In the genomic region with DNA sequence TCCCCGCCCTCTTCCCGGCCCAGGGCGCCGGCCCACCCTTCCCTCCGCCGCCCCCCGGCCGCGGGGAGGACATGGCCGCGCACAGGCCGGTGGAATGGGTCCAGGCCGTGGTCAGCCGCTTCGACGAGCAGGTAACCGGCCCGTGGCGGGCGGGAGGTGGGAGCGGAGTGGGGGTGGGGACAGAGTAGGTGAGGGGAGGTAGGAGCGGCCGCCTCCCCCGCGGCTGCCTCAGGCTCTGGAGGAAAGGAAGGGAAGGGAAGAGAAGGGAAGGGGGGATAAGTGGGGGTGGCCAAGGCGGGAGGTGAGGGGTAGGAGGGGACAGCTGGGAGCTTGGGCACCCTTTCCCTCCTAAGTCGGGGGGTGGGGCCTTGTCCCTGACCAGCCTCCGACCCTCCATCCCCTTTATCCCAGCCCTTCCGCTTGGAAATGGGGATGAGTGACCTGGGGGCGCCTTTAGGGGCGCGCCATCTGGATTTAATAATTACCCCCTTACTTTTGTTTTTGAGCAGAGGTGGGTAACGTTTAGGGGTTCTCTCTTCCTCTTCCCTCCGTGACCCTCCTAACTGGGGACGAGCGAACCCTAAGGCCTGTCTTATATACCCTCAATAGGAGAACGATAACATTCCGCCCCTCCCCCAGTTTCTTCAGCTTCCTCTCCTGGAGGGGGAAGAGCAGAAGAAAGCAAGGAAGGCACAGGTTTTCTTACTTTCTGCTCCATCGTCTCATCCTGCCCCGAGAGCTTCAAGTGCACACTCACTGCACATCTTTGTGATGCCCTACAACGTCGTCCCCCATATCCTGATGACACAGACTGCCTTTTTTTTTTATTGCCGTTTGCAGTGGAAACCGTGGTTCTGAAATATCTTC, we compare ENCODE assay signal across 1 cellular context.
TF ChIP-seq lines count a peak whose summit lies in the region.

No MANE protein-coding gene starts in this region.

TF ChIP-seq in K562, 482 proteins besides CTCF, POLR2A, EP300 and RAD21 (continued from another document):
- no peak for TF ChIP-seq ARID3B (CRISPR knock-in tag; IDR thresholded peaks at IDR 0.05; ENCODE audit: borderline replicate concordance)
- no peak for TF ChIP-seq NR1H2 (CRISPR knock-in tag; IDR thresholded peaks at IDR 0.05)
- TF ChIP-seq GTF2E2 (tag; IDR thresholded peaks at IDR 0.05), result peak; percentile 47; the same call in 1 of the 2 replicates
- 0 out of 2 replicates have a peak, but pooled peaks have one; percentile 7 for TF ChIP-seq RBFOX2 (IDR thresholded peaks at IDR 0.05; ENCODE audit: low read depth, low read length)
- TF ChIP-seq TAL1 (IDR thresholded peaks at IDR 0.05), result no peak
- TF ChIP-seq BMI1 (IDR thresholded peaks at IDR 0.05; ENCODE audit: low read length), result no peak
- TF ChIP-seq SMARCB1 (IDR thresholded peaks at IDR 0.05; ENCODE audit: insufficient read length, low read depth), result no peak
- TF ChIP-seq, protein P1, sequence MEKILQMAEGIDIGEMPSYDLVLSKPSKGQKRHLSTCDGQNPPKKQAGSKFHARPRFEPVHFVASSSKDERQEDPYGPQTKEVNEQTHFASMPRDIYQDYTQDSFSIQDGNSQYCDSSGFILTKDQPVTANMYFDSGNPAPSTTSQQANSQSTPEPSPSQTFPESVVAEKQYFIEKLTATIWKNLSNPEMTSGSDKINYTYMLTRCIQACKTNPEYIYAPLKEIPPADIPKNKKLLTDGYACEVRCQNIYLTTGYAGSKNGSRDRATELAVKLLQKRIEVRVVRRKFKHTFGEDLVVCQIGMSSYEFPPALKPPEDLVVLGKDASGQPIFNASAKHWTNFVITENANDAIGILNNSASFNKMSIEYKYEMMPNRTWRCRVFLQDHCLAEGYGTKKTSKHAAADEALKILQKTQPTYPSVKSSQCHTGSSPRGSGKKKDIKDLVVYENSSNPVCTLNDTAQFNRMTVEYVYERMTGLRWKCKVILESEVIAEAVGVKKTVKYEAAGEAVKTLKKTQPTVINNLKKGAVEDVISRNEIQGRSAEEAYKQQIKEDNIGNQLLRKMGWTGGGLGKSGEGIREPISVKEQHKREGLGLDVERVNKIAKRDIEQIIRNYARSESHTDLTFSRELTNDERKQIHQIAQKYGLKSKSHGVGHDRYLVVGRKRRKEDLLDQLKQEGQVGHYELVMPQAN (IDR thresholded peaks at IDR 0.05; ENCODE audit: borderline replicate concordance), result no peak
- no peak for TF ChIP-seq ZNF586 (CRISPR knock-in tag; conservative IDR thresholded peaks at IDR 0.05)
- no peak for TF ChIP-seq SREBF1 (IDR thresholded peaks at IDR 0.05; ENCODE audit: borderline replicate concordance, low read depth, low read length)
- no peak for TF ChIP-seq TRIM25 (IDR thresholded peaks at IDR 0.05; ENCODE audit: borderline replicate concordance)
- 0 out of 2 replicates have a peak, but pooled peaks have one; percentile 3 for TF ChIP-seq CREM (IDR thresholded peaks at IDR 0.05; ENCODE audit: low read depth)
- TF ChIP-seq ZNF699 (CRISPR knock-in tag; IDR thresholded peaks at IDR 0.05; ENCODE audit: insufficient replicate concordance), result no peak
- TF ChIP-seq, protein P2, sequence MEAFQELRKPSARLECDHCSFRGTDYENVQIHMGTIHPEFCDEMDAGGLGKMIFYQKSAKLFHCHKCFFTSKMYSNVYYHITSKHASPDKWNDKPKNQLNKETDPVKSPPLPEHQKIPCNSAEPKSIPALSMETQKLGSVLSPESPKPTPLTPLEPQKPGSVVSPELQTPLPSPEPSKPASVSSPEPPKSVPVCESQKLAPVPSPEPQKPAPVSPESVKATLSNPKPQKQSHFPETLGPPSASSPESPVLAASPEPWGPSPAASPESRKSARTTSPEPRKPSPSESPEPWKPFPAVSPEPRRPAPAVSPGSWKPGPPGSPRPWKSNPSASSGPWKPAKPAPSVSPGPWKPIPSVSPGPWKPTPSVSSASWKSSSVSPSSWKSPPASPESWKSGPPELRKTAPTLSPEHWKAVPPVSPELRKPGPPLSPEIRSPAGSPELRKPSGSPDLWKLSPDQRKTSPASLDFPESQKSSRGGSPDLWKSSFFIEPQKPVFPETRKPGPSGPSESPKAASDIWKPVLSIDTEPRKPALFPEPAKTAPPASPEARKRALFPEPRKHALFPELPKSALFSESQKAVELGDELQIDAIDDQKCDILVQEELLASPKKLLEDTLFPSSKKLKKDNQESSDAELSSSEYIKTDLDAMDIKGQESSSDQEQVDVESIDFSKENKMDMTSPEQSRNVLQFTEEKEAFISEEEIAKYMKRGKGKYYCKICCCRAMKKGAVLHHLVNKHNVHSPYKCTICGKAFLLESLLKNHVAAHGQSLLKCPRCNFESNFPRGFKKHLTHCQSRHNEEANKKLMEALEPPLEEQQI (IDR thresholded peaks at IDR 0.05), result no peak
- TF ChIP-seq, protein P3, sequence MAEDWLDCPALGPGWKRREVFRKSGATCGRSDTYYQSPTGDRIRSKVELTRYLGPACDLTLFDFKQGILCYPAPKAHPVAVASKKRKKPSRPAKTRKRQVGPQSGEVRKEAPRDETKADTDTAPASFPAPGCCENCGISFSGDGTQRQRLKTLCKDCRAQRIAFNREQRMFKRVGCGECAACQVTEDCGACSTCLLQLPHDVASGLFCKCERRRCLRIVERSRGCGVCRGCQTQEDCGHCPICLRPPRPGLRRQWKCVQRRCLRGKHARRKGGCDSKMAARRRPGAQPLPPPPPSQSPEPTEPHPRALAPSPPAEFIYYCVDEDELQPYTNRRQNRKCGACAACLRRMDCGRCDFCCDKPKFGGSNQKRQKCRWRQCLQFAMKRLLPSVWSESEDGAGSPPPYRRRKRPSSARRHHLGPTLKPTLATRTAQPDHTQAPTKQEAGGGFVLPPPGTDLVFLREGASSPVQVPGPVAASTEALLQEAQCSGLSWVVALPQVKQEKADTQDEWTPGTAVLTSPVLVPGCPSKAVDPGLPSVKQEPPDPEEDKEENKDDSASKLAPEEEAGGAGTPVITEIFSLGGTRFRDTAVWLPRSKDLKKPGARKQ (CRISPR knock-in tag; IDR thresholded peaks at IDR 0.05), result no peak
- TF ChIP-seq ZNF124 (CRISPR knock-in tag; IDR thresholded peaks at IDR 0.05), result no peak
- no peak for TF ChIP-seq ZNF175 (CRISPR knock-in tag; IDR thresholded peaks at IDR 0.05; ENCODE audit: low read depth)
- no peak for TF ChIP-seq ARID2 (IDR thresholded peaks at IDR 0.05)
